1 cellular context compared by ENCODE assay signal in the genomic region with DNA sequence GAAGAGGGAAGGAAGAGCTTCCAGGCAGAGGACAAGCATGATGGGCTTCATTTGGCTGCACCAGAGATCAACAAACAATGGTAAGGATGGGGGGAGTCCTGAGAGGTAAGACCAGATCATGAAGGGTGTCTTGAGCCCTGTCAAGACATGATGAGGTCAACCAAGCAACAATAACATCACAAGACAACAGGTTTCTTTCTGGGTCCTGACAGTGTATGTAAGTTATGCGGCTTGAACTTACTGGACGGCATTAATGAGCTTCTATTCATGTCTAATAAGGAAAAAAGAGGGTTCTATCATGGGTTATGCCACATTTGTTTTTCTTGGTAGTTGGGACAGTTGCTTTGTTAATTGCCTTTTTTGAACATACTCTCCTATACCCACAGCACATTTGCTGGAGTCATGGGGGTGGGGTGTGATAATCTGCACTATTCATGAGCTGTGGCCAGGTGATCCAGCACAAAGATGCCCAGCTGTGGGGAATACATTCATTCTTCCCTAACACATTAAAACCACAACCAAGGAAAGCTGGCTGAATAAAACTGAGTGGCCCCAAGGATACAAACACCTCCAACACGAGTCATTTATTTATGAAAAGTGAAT.
TF ChIP-seq lines count a peak whose summit lies in the region.

No MANE protein-coding gene starts in this region.

TF ChIP-seq in GM12878, 131 proteins besides CTCF, POLR2A, EP300 and RAD21 (continued from another document):
- TF ChIP-seq, protein P1, sequence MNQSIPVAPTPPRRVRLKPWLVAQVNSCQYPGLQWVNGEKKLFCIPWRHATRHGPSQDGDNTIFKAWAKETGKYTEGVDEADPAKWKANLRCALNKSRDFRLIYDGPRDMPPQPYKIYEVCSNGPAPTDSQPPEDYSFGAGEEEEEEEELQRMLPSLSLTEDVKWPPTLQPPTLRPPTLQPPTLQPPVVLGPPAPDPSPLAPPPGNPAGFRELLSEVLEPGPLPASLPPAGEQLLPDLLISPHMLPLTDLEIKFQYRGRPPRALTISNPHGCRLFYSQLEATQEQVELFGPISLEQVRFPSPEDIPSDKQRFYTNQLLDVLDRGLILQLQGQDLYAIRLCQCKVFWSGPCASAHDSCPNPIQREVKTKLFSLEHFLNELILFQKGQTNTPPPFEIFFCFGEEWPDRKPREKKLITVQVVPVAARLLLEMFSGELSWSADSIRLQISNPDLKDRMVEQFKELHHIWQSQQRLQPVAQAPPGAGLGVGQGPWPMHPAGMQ (IDR thresholded peaks at IDR 0.05; ENCODE audit: borderline replicate concordance), result no peak
- no peak for TF ChIP-seq CREB1 (IDR thresholded peaks at IDR 0.05; ENCODE audit: low read depth)
- TF ChIP-seq KDM1A (IDR thresholded peaks at IDR 0.05; ENCODE audit: borderline replicate concordance), result no peak
TF ChIP-seq in GM12878: peak in this region for 0.
